ENCODE assay signal across 9 cellular contexts in the genomic region with DNA sequence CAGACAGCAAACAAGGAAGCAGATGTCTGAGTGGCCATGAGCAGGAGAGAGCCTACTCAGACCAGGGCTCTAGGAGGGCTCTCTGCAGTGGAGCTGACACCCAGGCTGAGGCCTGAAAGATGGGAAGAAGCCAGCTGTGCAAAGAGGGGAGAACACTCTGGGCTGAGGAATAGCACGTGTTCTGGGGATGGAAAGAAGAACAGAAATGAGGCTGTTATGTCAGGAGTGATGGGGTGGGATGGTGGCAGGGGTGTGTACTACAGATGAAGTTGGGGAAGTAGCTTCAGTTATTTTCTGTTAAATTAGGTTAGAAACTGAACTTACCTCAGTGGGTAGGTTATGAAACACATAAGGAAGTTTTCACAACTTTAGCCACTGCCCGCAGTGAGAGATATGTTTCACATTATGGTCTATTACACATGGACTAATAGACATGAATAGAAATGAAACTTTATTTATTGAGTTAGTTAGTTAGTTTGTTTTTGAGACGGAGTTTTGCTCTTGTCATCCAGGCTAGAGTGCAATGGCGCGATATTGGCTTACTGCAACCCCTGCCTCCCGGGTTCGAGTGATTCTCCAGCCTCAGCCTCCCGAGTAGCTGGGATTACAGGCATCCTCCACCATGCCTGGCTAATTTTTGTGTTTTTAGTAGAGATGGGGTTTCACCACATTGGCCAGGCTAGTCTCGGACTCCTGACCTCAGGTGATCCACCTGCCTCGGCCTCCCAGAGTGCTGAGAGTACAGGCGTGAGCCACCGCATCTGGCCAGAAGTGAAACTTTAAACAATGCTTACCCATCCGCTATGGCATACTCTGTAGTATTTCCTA. TPM values are rescaled to one million over a fixed set of nuclear protein-coding genes. Genes with fewer than 3 reads are reported as not detected.
A peak's percentile ranks its signal among the peaks of the same experiment; 100 is the strongest.
DNase-seq lines count a peak whose midpoint lies in the region; ATAC-seq, FAIRE-seq and TF ChIP-seq lines count a peak whose summit lies in the region.
"Had no signal": no experiment of that assay in that cellular context is flagged by ENCODE, and none has a peak within 500 bp of the region (broad histone marks: within the 10 kb centered on the region; RNA-seq: fewer than 3 reads in every experiment).

No MANE protein-coding gene starts in this region.

- peaks cover 3% of the 10 kb centered on the region for H3K9me3 Mint-ChIP-seq in astrocyte (ENCODE audit: unreplicated experiment)

- no peaks in the 10 kb centered on the region for H4K20me1 ChIP-seq in astrocyte (ENCODE audit: insufficient read depth, low read length)

- H3K4me2 ChIP-seq in astrocyte (ENCODE audit: low read length): no peak overlapping the region

- H2AFZ ChIP-seq in astrocyte (ENCODE audit: low read depth, low read length): no peak overlapping the region

- no peak overlapping the region for H3K4me3 Mint-ChIP-seq in astrocyte (ENCODE audit: unreplicated experiment)

- H3K36me3 ChIP-seq in astrocyte (ENCODE audit: insufficient read depth, low read length): no peaks in the 10 kb centered on the region

- H3K4me1 ChIP-seq in astrocyte (ENCODE audit: insufficient read depth, low read length): no peaks in the 10 kb centered on the region

- H3K27me3 ChIP-seq in astrocyte (ENCODE audit: insufficient read depth, low read length): no peaks in the 10 kb centered on the region

- H3K36me3 Mint-ChIP-seq in astrocyte (ENCODE audit: low read depth, unreplicated experiment): peaks cover 9% of the 10 kb centered on the region

- H3K79me2 ChIP-seq in astrocyte (ENCODE audit: insufficient read depth, low read length): no peaks in the 10 kb centered on the region

- peaks cover 19% of the 10 kb centered on the region for H3K4me1 Mint-ChIP-seq in astrocyte (ENCODE audit: low read depth, unreplicated experiment)

- H3K9ac ChIP-seq in astrocyte (ENCODE audit: low read length): no peak overlapping the region

- H3K4me3 ChIP-seq in astrocyte (ENCODE audit: insufficient read depth, low read depth, low read length): no peak overlapping the region

- ATAC-seq in GM21390 (IDR thresholded peaks at IDR 0.05; ENCODE audit: unreplicated experiment) (peak; percentile 73), HG03342 (IDR thresholded peaks at IDR 0.05; ENCODE audit: unreplicated experiment) (peak; percentile 73)

- FAIRE-seq in astrocyte (lab: Jason Lieb, UNC) (no peak), urothelium cell line (lab: Jason Lieb, UNC) (no peak)

- no peak overlapping the region for H3K27ac ChIP-seq in astrocyte (ENCODE audit: low read depth, low read length)
- H3K27ac ChIP-seq: WERI-Rb-1 had no signal

- H3K27me3 Mint-ChIP-seq in astrocyte (ENCODE audit: low read depth, unreplicated experiment): no peaks in the 10 kb centered on the region

- H3K9me3 ChIP-seq in astrocyte (ENCODE audit: insufficient read depth, low read depth, low read length): no peaks in the 10 kb centered on the region

- DNase-seq in GM10266 (ENCODE audit: extremely low spot score): peak; percentile 53
- no peak for DNase-seq in astrocyte (ENCODE audit: low read depth)
- DNase-seq in SW 1271 (lab: John Stamatoyannopoulos, UW): no peak
- DNase-seq in urothelium cell line (ENCODE audit: low spot score): no peak
- no peak for DNase-seq in NK-92 treated with Interleukin-12 subunit alpha and Interleukin-12 subunit beta, amount 100 ng/mL, for 24 hours (lab: John Stamatoyannopoulos, UW)
- DNase-seq in NCI-H1417 (lab: John Stamatoyannopoulos, UW): no peak

- TF ChIP-seq CTCF in GM10266 (IDR thresholded peaks at IDR 0.05; ENCODE audit: control insufficient read depth, insufficient read depth, low read depth, missing control alignments) (no peak), astrocyte (IDR thresholded peaks at IDR 0.05; ENCODE audit: insufficient read depth, low read depth, low read length) (no peak)

- peak overlapping the region; percentile 34 for H3K27ac Mint-ChIP-seq in astrocyte (ENCODE audit: unreplicated experiment)

RNA-seq across cellular contexts. Expression of a gene that starts 7.8 kb away (rescaled TPM):
- total RNA-seq in astrocyte: 11.3 and 14.0 TPM in 2 replicates

RNA-seq across cellular contexts. Expression of a gene that starts 28.8 kb away (rescaled TPM):
- total RNA-seq in astrocyte: 6.6 and 6.8 TPM in 2 replicates

RNA-seq across cellular contexts. Expression of a gene that starts 42.7 kb away (rescaled TPM):
- total RNA-seq in astrocyte: 15.4 and 16.3 TPM in 2 replicates

RNA-seq across cellular contexts. Expression of a gene that starts 43.0 kb away (rescaled TPM):
- total RNA-seq in astrocyte: 74.6 and 83.1 TPM in 2 replicates

RNA-seq across cellular contexts. Expression of a gene that starts 43.8 kb away (rescaled TPM):
- 12.2 and 14.1 TPM in 2 replicates for total RNA-seq in astrocyte
